ENCODE assay signal across 13 cellular contexts in genomic region chr19:5643060-5643459, GRCh38. TPM values are rescaled to one million over a fixed set of nuclear protein-coding genes. Genes with fewer than 3 reads are reported as not detected.
DNase-seq lines count a peak whose midpoint lies in the region; ATAC-seq and TF ChIP-seq lines count a peak whose summit lies in the region.
"Had no signal": no experiment of that assay in that cellular context is flagged by ENCODE, and none has a peak within 500 bp of the region (broad histone marks: within the 10 kb centered on the region; RNA-seq: fewer than 3 reads in every experiment).

No MANE protein-coding gene starts in this region.

- no peaks in the 10 kb centered on the region for H3K27me3 Mint-ChIP-seq in CD8-positive, alpha-beta T cell (ENCODE audit: low read depth)
- H3K27me3 Mint-ChIP-seq in GM23338 (ENCODE audit: insufficient read depth, low read depth, poor library complexity) = no peaks in the 10 kb centered on the region
- H3K27me3 Mint-ChIP-seq in progenitor cell of endocrine pancreas = no peaks in the 10 kb centered on the region
- H3K27me3 Mint-ChIP-seq: CD4-positive, alpha-beta memory T cell had no signal

- CTCF ChIA-PET in CD8-positive, alpha-beta T cell (lab: Charles Lee) = no interaction called here

- peak overlapping the region; percentile 13 for H3K27ac Mint-ChIP-seq in CD8-positive, alpha-beta T cell
- H3K27ac Mint-ChIP-seq in GM23338 (no peak overlapping the region), progenitor cell of endocrine pancreas (peak overlapping the region; percentile 56)

- H3K36me3 Mint-ChIP-seq in CD8-positive, alpha-beta T cell = peaks cover 76% of the 10 kb centered on the region
- H3K36me3 Mint-ChIP-seq in GM23338 (ENCODE audit: low read depth) = peaks cover 71% of the 10 kb centered on the region
- peaks cover 24% of the 10 kb centered on the region for H3K36me3 Mint-ChIP-seq in progenitor cell of endocrine pancreas (ENCODE audit: insufficient read depth)

- H3K4me1 ChIP-seq in CD8-positive, alpha-beta T cell (ENCODE audit: insufficient read depth, low read length) = no peaks in the 10 kb centered on the region
- H3K4me1 ChIP-seq in GM23338 (ENCODE audit: insufficient read depth) = no peaks in the 10 kb centered on the region
- H3K4me1 ChIP-seq in adrenal gland (replicated peaks in 1 of 2) = peaks cover 21 to 52% of the 10 kb centered on the region in 2 donors
- H3K4me1 ChIP-seq: Caco-2, HAP-1 had no signal

- no peak for DNase-seq in CD8-positive, alpha-beta T cell
- DNase-seq in GM23338 (ENCODE audit: low spot score) = no peak
- DNase-seq in adrenal gland = peak in 1 of 7 donors; percentile 29
- DNase-seq in progenitor cell of endocrine pancreas (ENCODE audit: low spot score, unreplicated experiment) = no peak
- DNase-seq in NCI-H69 (lab: John Stamatoyannopoulos, UW) = no peak
- no peak for DNase-seq in NCI-H1105 (lab: John Stamatoyannopoulos, UW)
- DNase-seq: C1 segment of cervical spinal cord; Caco-2; CD4-positive, alpha-beta memory T cell; DMS153; DND-41; GOT3 had no signal

- no peaks in the 10 kb centered on the region for H3K9me2 ChIP-seq in GM23338 (ENCODE audit: insufficient read depth)

- H3K27ac ChIP-seq in CD8-positive, alpha-beta T cell (ENCODE audit: low read depth, low read length) = no peak overlapping the region
- 0 out of 2 replicates have a peak overlapping the region, but pooled peaks have one; percentile 32 for H3K27ac ChIP-seq in GM23338 (ENCODE audit: low read depth)
- H3K27ac ChIP-seq in adrenal gland = peak overlapping the region in 4 of 5 donors; percentile 32 to 68 (median 58)

- no peak for TF ChIP-seq CTCF in CD8-positive, alpha-beta T cell (IDR thresholded peaks at IDR 0.05)
- TF ChIP-seq CTCF in GM23338 (conservative IDR thresholded peaks at IDR 0.05; ENCODE audit: low read depth in 2 of 2) (no peak), adrenal gland (IDR thresholded peaks at IDR 0.05) (no peak), progenitor cell of endocrine pancreas (IDR thresholded peaks at IDR 0.05; ENCODE audit: unreplicated experiment) (no peak)

- no peak overlapping the region for H3K4me3 ChIP-seq in CD8-positive, alpha-beta T cell (ENCODE audit: low read depth, low read length)
- H3K4me3 ChIP-seq in GM23338 (no peak overlapping the region), adrenal gland (no peak overlapping the region)
- H3K4me3 ChIP-seq: HAP-1 had no signal

- no peak overlapping the region for H3K4me2 ChIP-seq in GM23338

- 76 to 82% (median 81%) methylated on average over 4 of the region's 4 CpGs for WGBS in adrenal gland, 4 donors

- no peaks in the 10 kb centered on the region for H3K9me3 ChIP-seq in CD8-positive, alpha-beta T cell (ENCODE audit: low read length)
- H3K9me3 ChIP-seq in adrenal gland (replicated peaks in 1 of 3) = no peaks in the 10 kb centered on the region
- H3K9me3 ChIP-seq: Caco-2, HAP-1 had no signal

- H4K20me1 ChIP-seq in GM23338 (replicated peaks; ENCODE audit: insufficient read depth) = peaks cover 85% of the 10 kb centered on the region

- no peak for ATAC-seq in CD8-positive, alpha-beta T cell
- no peak for ATAC-seq in GM23338

- no peak for TF ChIP-seq POLR2A in adrenal gland (IDR thresholded peaks at IDR 0.05)

- H3K9me3 Mint-ChIP-seq in CD8-positive, alpha-beta T cell = no peaks in the 10 kb centered on the region
- no peaks in the 10 kb centered on the region for H3K9me3 Mint-ChIP-seq in GM23338
- no peaks in the 10 kb centered on the region for H3K9me3 Mint-ChIP-seq in progenitor cell of endocrine pancreas (ENCODE audit: low read depth)

- no peak overlapping the region for H2AFZ ChIP-seq in GM23338

- peaks cover 90% of the 10 kb centered on the region for H3K79me2 ChIP-seq in GM23338 (replicated peaks; ENCODE audit: insufficient read depth)

- POLR2A ChIA-PET in CD8-positive, alpha-beta T cell (lab: Charles Lee) = interaction anchor here (0.7 to 1.3 kb wide), 2 partner anchors 12 to 20 kb away, joined by 3 read pairs; partner anchors contain the start of genes SAFB and SAFB2

- no peaks in the 10 kb centered on the region for H3K27me3 ChIP-seq in CD8-positive, alpha-beta T cell (ENCODE audit: insufficient read depth, low read length)
- H3K27me3 ChIP-seq in GM23338 (ENCODE audit: insufficient read depth) (no peaks in the 10 kb centered on the region), adrenal gland (no peaks in the 10 kb centered on the region)

- peaks cover 37% of the 10 kb centered on the region for H3K4me1 Mint-ChIP-seq in CD8-positive, alpha-beta T cell (ENCODE audit: low read depth)
- H3K4me1 Mint-ChIP-seq in GM23338 (no peaks in the 10 kb centered on the region; the same call in 2 of the 3 replicates), progenitor cell of endocrine pancreas (ENCODE audit: low read depth) (peaks cover 3% of the 10 kb centered on the region)

- H3K4me3 Mint-ChIP-seq in CD8-positive, alpha-beta T cell = no peak overlapping the region
- H3K4me3 Mint-ChIP-seq in GM23338 (no peak overlapping the region), progenitor cell of endocrine pancreas (ENCODE audit: low read depth) (no peak overlapping the region)

- intact Hi-C loops in CD8-positive, alpha-beta T cell (cut with DNase I, micrococcal nuclease) = no loop called here
- intact Hi-C loops in adrenal gland (cut with DNase I) = no loop called here

- H3K36me3 ChIP-seq in CD8-positive, alpha-beta T cell (ENCODE audit: insufficient read depth, low read length) = peaks cover 54% of the 10 kb centered on the region
- H3K36me3 ChIP-seq in GM23338 (ENCODE audit: insufficient read depth) (peaks cover 52% of the 10 kb centered on the region), adrenal gland (replicated peaks in 1 of 2) (peaks cover 0 to 65% of the 10 kb centered on the region in 2 donors)

- peaks cover 13% of the 10 kb centered on the region; the same call in 1 of the 2 replicates for H3F3A ChIP-seq in GM23338 (replicated peaks; ENCODE audit: low read depth)

TF ChIP-seq in GM23338, 12 proteins besides CTCF, POLR2A, EP300 and RAD21 (continues in another document):
- TF ChIP-seq JUNB (IDR thresholded peaks at IDR 0.05; ENCODE audit: unreplicated experiment) (no peak), CREB1 (CRISPR knock-in tag; IDR thresholded peaks at IDR 0.05; ENCODE audit: low read depth) (no peak), ETS1 (IDR thresholded peaks at IDR 0.05) (no peak), NANOG (IDR thresholded peaks at IDR 0.05; ENCODE audit: borderline replicate concordance) (no peak), ZNF114 (CRISPR knock-in tag; IDR thresholded peaks at IDR 0.05) (no peak), EZH2 (IDR thresholded peaks at IDR 0.05; ENCODE audit: low read depth, unreplicated experiment) (no peak)

RNA-seq across cellular contexts. Expression of gene SAFB, which starts 20.2 kb away (rescaled TPM):
- total RNA-seq in CD8-positive, alpha-beta T cell = 100 to 1,000 TPM; 190 to 191 TPM
- total RNA-seq in GM23338 (2014; rRNA removed; shearing (Covaris generic)) = 82.2 and 109 TPM in 2 replicates
- polyA plus RNA-seq in GM23338 (2016; fragmentation: Nextera tagmentation; extraction: Ambion mirVana) (76.5 and 85.2 TPM in 2 replicates), adrenal gland (100 to 1,000 TPM in 2 of 3 donors, 10 to 100 TPM in 1; 46.4 to 125 (median 111) TPM)
- total RNA-seq in adrenal gland (100 to 1,000 TPM in 1 of 8 donors, 10 to 100 TPM in 7; 38.8 to 111 (median 55.5) TPM), progenitor cell of endocrine pancreas (151 and 169 TPM in 2 replicates)

RNA-seq across cellular contexts. Expression of gene SAFB2, which starts 20.5 kb away (rescaled TPM):
- total RNA-seq in CD8-positive, alpha-beta T cell = 100 to 1,000 TPM; 293 to 302 TPM
- 29.6 and 37.7 TPM in 2 replicates for total RNA-seq in GM23338 (2014; rRNA removed; shearing (Covaris generic))
- 102 and 110 TPM in 2 replicates for polyA plus RNA-seq in GM23338 (2016; fragmentation: Nextera tagmentation; extraction: Ambion mirVana)
- total RNA-seq in adrenal gland = 100 to 1,000 TPM in 2 of 8 donors, 10 to 100 TPM in 6; 27.1 to 157 (median 62.4) TPM
- polyA plus RNA-seq in adrenal gland = 100 to 1,000 TPM in 2 of 3 donors, 10 to 100 TPM in 1; 66.9 to 254 (median 165) TPM
- 95.4 and 107 TPM in 2 replicates for total RNA-seq in progenitor cell of endocrine pancreas

RNA-seq across cellular contexts. Expression of gene MICOS13, which starts 37.3 kb away (rescaled TPM):
- 10 to 100 TPM; 19.6 to 24.8 TPM for total RNA-seq in CD8-positive, alpha-beta T cell
- 9.1 and 15.5 TPM in 2 replicates for total RNA-seq in GM23338 (2014; rRNA removed; shearing (Covaris generic))
- polyA plus RNA-seq in GM23338 (2016; fragmentation: Nextera tagmentation; extraction: Ambion mirVana) (54.6 and 63.8 TPM in 2 replicates), adrenal gland (100 to 1,000 TPM in 2 of 3 donors, 10 to 100 TPM in 1; 23.4 to 211 (median 162) TPM)
- total RNA-seq in adrenal gland (10 to 100 TPM; 40.2 to 92.8 (median 57.9) TPM), progenitor cell of endocrine pancreas (28.1 and 29.7 TPM in 2 replicates)

RNA-seq across cellular contexts. Expression of gene HSD11B1L, which starts 37.8 kb away (rescaled TPM):
- 1 to 10 TPM; 3.1 to 4.1 TPM for total RNA-seq in CD8-positive, alpha-beta T cell
- 12.9 and 14.6 TPM in 2 replicates for total RNA-seq in GM23338 (2014; rRNA removed; shearing (Covaris generic))
- polyA plus RNA-seq in GM23338 (2016; fragmentation: Nextera tagmentation; extraction: Ambion mirVana) (17.8 and 18.4 TPM in 2 replicates), adrenal gland (10 to 100 TPM in 2 of 3 donors, 1 to 10 TPM in 1; 3.4 to 33.9 (median 23.7) TPM)
- total RNA-seq in adrenal gland (10 to 100 TPM in 7 of 8 donors, 1 to 10 TPM in 1; 6.3 to 40.5 (median 13.9) TPM), progenitor cell of endocrine pancreas (20.1 and 21.1 TPM in 2 replicates)

RNA-seq across cellular contexts. Expression of gene RPL36, which starts 47.0 kb away (rescaled TPM):
- total RNA-seq in CD8-positive, alpha-beta T cell = 1,000 to 10,000 TPM; 1,425 to 1,465 TPM
- total RNA-seq in GM23338 (2014; rRNA removed; shearing (Covaris generic)) = 575 and 895 TPM in 2 replicates
- polyA plus RNA-seq in GM23338 (2016; fragmentation: Nextera tagmentation; extraction: Ambion mirVana) = 3,204 and 3,480 TPM in 2 replicates
- 1,000 to 10,000 TPM in 6 of 8 donors, 100 to 1,000 TPM in 2; 692 to 1,781 (median 1,178) TPM for total RNA-seq in adrenal gland
- polyA plus RNA-seq in adrenal gland = 1,000 to 10,000 TPM in 2 of 3 donors, 100 to 1,000 TPM in 1; 615 to 3,360 (median 2,171) TPM
- 720 and 727 TPM in 2 replicates for total RNA-seq in progenitor cell of endocrine pancreas
